ENCODE assay signal across 19 cellular contexts in genomic region chr13:23504188-23504587, GRCh38.
DNase-seq lines count a peak whose midpoint lies in the region; ATAC-seq and TF ChIP-seq lines count a peak whose summit lies in the region.
"Had no signal": no experiment of that assay in that cellular context is flagged by ENCODE, and none has a peak within 500 bp of the region (broad histone marks: within the 10 kb centered on the region; RNA-seq: fewer than 3 reads in every experiment).

No MANE protein-coding gene starts in this region.

- no peaks in the 10 kb centered on the region for H3K36me3 ChIP-seq in GM23338 (ENCODE audit: insufficient read depth)
- H3K36me3 ChIP-seq in gastroesophageal sphincter, result no peaks in the 10 kb centered on the region
- no peaks in the 10 kb centered on the region for H3K36me3 ChIP-seq in vagina
- H3K36me3 ChIP-seq: spleen had no signal

- no peaks in the 10 kb centered on the region for H3K27me3 ChIP-seq in GM23338 (ENCODE audit: insufficient read depth)
- no peaks in the 10 kb centered on the region for H3K27me3 ChIP-seq in gastroesophageal sphincter
- H3K27me3 ChIP-seq in vagina, result no peaks in the 10 kb centered on the region

- TF ChIP-seq CTCF in GM23338 (conservative IDR thresholded peaks at IDR 0.05; ENCODE audit: low read depth in 2 of 2) (no peak), gastroesophageal sphincter (IDR thresholded peaks at IDR 0.05) (no peak), vagina (IDR thresholded peaks at IDR 0.05) (no peak)

- intact Hi-C loops in vagina (cut with DNase I), result no loop called here

- H3K9me3 Mint-ChIP-seq in GM23338, result no peaks in the 10 kb centered on the region
- H3K9me3 Mint-ChIP-seq: activated T-helper 1 cell treated with anti-CD3 and anti-CD28 coated beads, Interleukin-12 subunit alpha, Interleukin-12 subunit beta, Interleukin-2, Interleukin-4 antibody, amounts not matched to agents 30 ng/mL and 10 ng/mL and 1 ng/mL, durations not matched to agents 14 hours and 24 hours and 36 hours; naive thymus-derived CD8-positive, alpha-beta T cell had no signal

- no peaks in the 10 kb centered on the region for H4K20me1 ChIP-seq in GM23338 (replicated peaks; ENCODE audit: insufficient read depth)

- H3K36me3 Mint-ChIP-seq in GM23338 (ENCODE audit: low read depth), result no peaks in the 10 kb centered on the region
- H3K36me3 Mint-ChIP-seq: activated naive CD8-positive, alpha-beta T cell; CD14-positive monocyte; naive thymus-derived CD8-positive, alpha-beta T cell had no signal

- H3K27ac ChIP-seq in GM23338 (ENCODE audit: low read depth), result no peak overlapping the region
- peak overlapping the region in 3 of 4 donors; percentile 51 to 65 (median 64) for H3K27ac ChIP-seq in gastroesophageal sphincter
- peak overlapping the region; percentile 23 for H3K27ac ChIP-seq in vagina
- H3K27ac ChIP-seq: epithelial cell of prostate, PC-9, spleen had no signal

- H3K4me1 Mint-ChIP-seq in GM23338, result no peaks in the 10 kb centered on the region
- H3K4me1 Mint-ChIP-seq: CD14-positive monocyte; naive thymus-derived CD8-positive, alpha-beta T cell had no signal

- WGBS in gastroesophageal sphincter (ENCODE audit: low coverage in 1 of 2), 2 donors, result 73 to 87% methylated on average over 3 to 4 of the region's 4 CpGs

- TF ChIP-seq EP300 in gastroesophageal sphincter (IDR thresholded peaks at IDR 0.05), result no peak

- H3K4me3 Mint-ChIP-seq in GM23338, result no peak overlapping the region
- H3K4me3 Mint-ChIP-seq: activated naive CD8-positive, alpha-beta T cell; activated T-helper 1 cell treated with anti-CD3 and anti-CD28 coated beads, Interleukin-12 subunit alpha, Interleukin-12 subunit beta, Interleukin-2, Interleukin-4 antibody, amounts not matched to agents 30 ng/mL and 10 ng/mL and 1 ng/mL, durations not matched to agents 14 hours and 24 hours and 36 hours; CD14-positive monocyte; naive thymus-derived CD8-positive, alpha-beta T cell had no signal

- H3K9me2 ChIP-seq in GM23338 (ENCODE audit: insufficient read depth), result no peaks in the 10 kb centered on the region

- H3K4me1 ChIP-seq in GM23338 (ENCODE audit: insufficient read depth), result peaks cover 4% of the 10 kb centered on the region; the same call in 1 of the 2 replicates
- H3K4me1 ChIP-seq in gastroesophageal sphincter, result peaks cover 0 to 36% (median 7%) of the 10 kb centered on the region in 3 donors
- H3K4me1 ChIP-seq in vagina, result peaks cover 26% of the 10 kb centered on the region
- H3K4me1 ChIP-seq: spleen had no signal

- no peak for TF ChIP-seq POLR2A in gastroesophageal sphincter (IDR thresholded peaks at IDR 0.05)
- TF ChIP-seq POLR2A in vagina (IDR thresholded peaks at IDR 0.05), result no peak

- no peaks in the 10 kb centered on the region for H3K27me3 Mint-ChIP-seq in GM23338 (ENCODE audit: insufficient read depth, low read depth, poor library complexity)

- H2AFZ ChIP-seq in GM23338, result 0 out of 2 replicates have a peak overlapping the region, but pooled peaks have one; percentile 16
- H2AFZ ChIP-seq: PC-9 had no signal

- ATAC-seq in GM23338 (no peak), SK-N-SH treated with all-trans-retinoic acid at 6 μM for 48 hours (peak; percentile 34), gastroesophageal sphincter (no peak), HG02870 (IDR thresholded peaks at IDR 0.05; ENCODE audit: unreplicated experiment) (no peak), GM19035 (IDR thresholded peaks at IDR 0.05; ENCODE audit: unreplicated experiment) (no peak)
- ATAC-seq: naive thymus-derived CD8-positive, alpha-beta T cell had no signal

- no peak overlapping the region for H3K4me2 ChIP-seq in GM23338
- H3K4me2 ChIP-seq: PC-9 had no signal

- H3K4me3 ChIP-seq in GM23338 (no peak overlapping the region), gastroesophageal sphincter (no peak overlapping the region), vagina (no peak overlapping the region)
- H3K4me3 ChIP-seq: PC-9, spleen had no signal

- H3K9me3 ChIP-seq in gastroesophageal sphincter (no peaks in the 10 kb centered on the region), vagina (no peaks in the 10 kb centered on the region)
- H3K9me3 ChIP-seq: spleen had no signal

- no peaks in the 10 kb centered on the region for H3K79me2 ChIP-seq in GM23338 (replicated peaks; ENCODE audit: insufficient read depth)

- H3F3A ChIP-seq in GM23338 (replicated peaks; ENCODE audit: low read depth), result no peaks in the 10 kb centered on the region

- DNase-seq in GM23338 (ENCODE audit: low spot score) (no peak), vagina (ENCODE audit: extremely low spot score in 2 of 2) (no peak), anterior cingulate cortex (lab: John Stamatoyannopoulos, UW) (no peak)
- DNase-seq: activated CD4-positive, alpha-beta T cell treated with anti-CD3 and anti-CD28 coated beads for 1 hour; DND-41; KBM-7; naive thymus-derived CD8-positive, alpha-beta T cell; NCI-H1105; spleen; stimulated activated CD8-positive, alpha-beta memory T cell treated with anti-CD3 and anti-CD28 coated beads, Interleukin-4, amount 100 ng/mL, for 48 hours had no signal

- no peak overlapping the region for H3K27ac Mint-ChIP-seq in GM23338
- H3K27ac Mint-ChIP-seq: activated naive CD8-positive, alpha-beta T cell; activated T-helper 1 cell treated with anti-CD3 and anti-CD28 coated beads, Interleukin-12 subunit alpha, Interleukin-12 subunit beta, Interleukin-2, Interleukin-4 antibody, amounts not matched to agents 30 ng/mL and 10 ng/mL and 1 ng/mL, durations not matched to agents 14 hours and 24 hours and 36 hours; CD14-positive monocyte had no signal

TF ChIP-seq in SK-N-SH treated with all-trans-retinoic acid at 6 μM for 48 hours, 23 proteins besides CTCF, POLR2A, EP300 and RAD21:
- TF ChIP-seq ISL1 (CRISPR knock-in tag; IDR thresholded peaks at IDR 0.05) (peak; percentile 51), ARNTL (CRISPR knock-in tag; IDR thresholded peaks at IDR 0.05; ENCODE audit: borderline replicate concordance, low read depth) (no peak)
